1 cellular context compared by ENCODE assay signal in genomic region chr16:57244767-57245471, GRCh38.
A peak's percentile ranks its signal among the peaks of the same experiment; 100 is the strongest.
TF ChIP-seq lines count a peak whose summit lies in the region.

Gene ARL2BP (plus strand): TSS chr16:57245259. CDS start chr16:57245368, 109 bp downstream.

TF ChIP-seq in HepG2, 621 proteins besides CTCF, POLR2A, EP300 and RAD21 (continued from another document and continues in another):
- TF ChIP-seq, protein P1, sequence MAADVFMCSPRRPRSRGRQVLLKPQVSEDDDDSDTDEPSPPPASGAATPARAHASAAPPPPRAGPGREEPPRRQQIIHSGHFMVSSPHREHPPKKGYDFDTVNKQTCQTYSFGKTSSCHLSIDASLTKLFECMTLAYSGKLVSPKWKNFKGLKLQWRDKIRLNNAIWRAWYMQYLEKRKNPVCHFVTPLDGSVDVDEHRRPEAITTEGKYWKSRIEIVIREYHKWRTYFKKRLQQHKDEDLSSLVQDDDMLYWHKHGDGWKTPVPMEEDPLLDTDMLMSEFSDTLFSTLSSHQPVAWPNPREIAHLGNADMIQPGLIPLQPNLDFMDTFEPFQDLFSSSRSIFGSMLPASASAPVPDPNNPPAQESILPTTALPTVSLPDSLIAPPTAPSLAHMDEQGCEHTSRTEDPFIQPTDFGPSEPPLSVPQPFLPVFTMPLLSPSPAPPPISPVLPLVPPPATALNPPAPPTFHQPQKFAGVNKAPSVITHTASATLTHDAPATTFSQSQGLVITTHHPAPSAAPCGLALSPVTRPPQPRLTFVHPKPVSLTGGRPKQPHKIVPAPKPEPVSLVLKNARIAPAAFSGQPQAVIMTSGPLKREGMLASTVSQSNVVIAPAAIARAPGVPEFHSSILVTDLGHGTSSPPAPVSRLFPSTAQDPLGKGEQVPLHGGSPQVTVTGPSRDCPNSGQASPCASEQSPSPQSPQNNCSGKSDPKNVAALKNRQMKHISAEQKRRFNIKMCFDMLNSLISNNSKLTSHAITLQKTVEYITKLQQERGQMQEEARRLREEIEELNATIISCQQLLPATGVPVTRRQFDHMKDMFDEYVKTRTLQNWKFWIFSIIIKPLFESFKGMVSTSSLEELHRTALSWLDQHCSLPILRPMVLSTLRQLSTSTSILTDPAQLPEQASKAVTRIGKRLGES (CRISPR knock-in tag; IDR thresholded peaks at IDR 0.05; ENCODE audit: borderline replicate concordance): peak; percentile 78; the same call in 1 of the 2 replicates
- TF ChIP-seq TBX2 (CRISPR knock-in tag; IDR thresholded peaks at IDR 0.05; ENCODE audit: borderline replicate concordance) (peak; percentile 95), ZNF329 (CRISPR knock-in tag; IDR thresholded peaks at IDR 0.05; ENCODE audit: low read depth) (0 out of 2 replicates have a peak, but pooled peaks have one; percentile 69), CREM (IDR thresholded peaks at IDR 0.05) (no peak), CREM (CRISPR knock-in tag; IDR thresholded peaks at IDR 0.05) (no peak), HNRNPLL (IDR thresholded peaks at IDR 0.05; ENCODE audit: low read depth, low read length, poor library complexity, severe bottlenecking) (peak; percentile 98), KDM1A (CRISPR knock-in tag; IDR thresholded peaks at IDR 0.05) (peak; percentile 67), ZNF513 (CRISPR knock-in tag; conservative IDR thresholded peaks at IDR 0.05) (0 out of 2 replicates have a peak, but pooled peaks have one; percentile 63), MTA3 (CRISPR knock-in tag; IDR thresholded peaks at IDR 0.05) (no peak), ZNF772 (CRISPR knock-in tag; IDR thresholded peaks at IDR 0.05) (peak; percentile 97), SNRNP70 (IDR thresholded peaks at IDR 0.05; ENCODE audit: low read depth, low read length) (no peak), ZFY (CRISPR knock-in tag; IDR thresholded peaks at IDR 0.05) (peak; percentile 100), ZNF451 (CRISPR knock-in tag; IDR thresholded peaks at IDR 0.05) (no peak), ZNF670 (CRISPR knock-in tag; IDR thresholded peaks at IDR 0.05; ENCODE audit: borderline replicate concordance) (peak; percentile 22; the same call in 1 of the 2 replicates), ZNF704 (CRISPR knock-in tag; IDR thresholded peaks at IDR 0.05; ENCODE audit: borderline replicate concordance) (peak; percentile 98), DNMT3B (CRISPR knock-in tag; conservative IDR thresholded peaks at IDR 0.05) (peak; percentile 16; the same call in 1 of the 2 replicates), E2F2 (CRISPR knock-in tag; IDR thresholded peaks at IDR 0.05; ENCODE audit: borderline replicate concordance) (peak; percentile 65; the same call in 1 of the 2 replicates), ZNF644 (CRISPR knock-in tag; IDR thresholded peaks at IDR 0.05; ENCODE audit: low read depth) (no peak), RARG (CRISPR knock-in tag; IDR thresholded peaks at IDR 0.05; ENCODE audit: low read depth) (no peak), RXRB (CRISPR knock-in tag; IDR thresholded peaks at IDR 0.05; ENCODE audit: borderline replicate concordance) (peak; percentile 65), JUNB (CRISPR knock-in tag; IDR thresholded peaks at IDR 0.05; ENCODE audit: borderline replicate concordance) (no peak), PHF5A (CRISPR knock-in tag; IDR thresholded peaks at IDR 0.05; ENCODE audit: low read depth, unreplicated experiment) (no peak), NR1H2 (CRISPR knock-in tag; IDR thresholded peaks at IDR 0.05; ENCODE audit: borderline replicate concordance, low read depth) (peak; percentile 90; the same call in 1 of the 2 replicates), KLF9 (CRISPR knock-in tag; IDR thresholded peaks at IDR 0.05; ENCODE audit: low read depth) (no peak), UBTF (CRISPR knock-in tag; IDR thresholded peaks at IDR 0.05) (peak; percentile 95), ETV5 (CRISPR knock-in tag; IDR thresholded peaks at IDR 0.05; ENCODE audit: borderline replicate concordance) (peak; percentile 62), NBN (conservative IDR thresholded peaks at IDR 0.05) (no peak), TFAP4 (IDR thresholded peaks at IDR 0.05; ENCODE audit: borderline replicate concordance, low read depth) (peak; percentile 9; the same call in 1 of the 2 replicates), DZIP1 (CRISPR knock-in tag; IDR thresholded peaks at IDR 0.05) (no peak; the same call in 1 of the 2 replicates)
- TF ChIP-seq, protein P2, sequence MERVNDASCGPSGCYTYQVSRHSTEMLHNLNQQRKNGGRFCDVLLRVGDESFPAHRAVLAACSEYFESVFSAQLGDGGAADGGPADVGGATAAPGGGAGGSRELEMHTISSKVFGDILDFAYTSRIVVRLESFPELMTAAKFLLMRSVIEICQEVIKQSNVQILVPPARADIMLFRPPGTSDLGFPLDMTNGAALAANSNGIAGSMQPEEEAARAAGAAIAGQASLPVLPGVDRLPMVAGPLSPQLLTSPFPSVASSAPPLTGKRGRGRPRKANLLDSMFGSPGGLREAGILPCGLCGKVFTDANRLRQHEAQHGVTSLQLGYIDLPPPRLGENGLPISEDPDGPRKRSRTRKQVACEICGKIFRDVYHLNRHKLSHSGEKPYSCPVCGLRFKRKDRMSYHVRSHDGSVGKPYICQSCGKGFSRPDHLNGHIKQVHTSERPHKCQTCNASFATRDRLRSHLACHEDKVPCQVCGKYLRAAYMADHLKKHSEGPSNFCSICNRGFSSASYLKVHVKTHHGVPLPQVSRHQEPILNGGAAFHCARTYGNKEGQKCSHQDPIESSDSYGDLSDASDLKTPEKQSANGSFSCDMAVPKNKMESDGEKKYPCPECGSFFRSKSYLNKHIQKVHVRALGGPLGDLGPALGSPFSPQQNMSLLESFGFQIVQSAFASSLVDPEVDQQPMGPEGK (CRISPR knock-in tag; IDR thresholded peaks at IDR 0.05): no peak
- TF ChIP-seq, protein P3, sequence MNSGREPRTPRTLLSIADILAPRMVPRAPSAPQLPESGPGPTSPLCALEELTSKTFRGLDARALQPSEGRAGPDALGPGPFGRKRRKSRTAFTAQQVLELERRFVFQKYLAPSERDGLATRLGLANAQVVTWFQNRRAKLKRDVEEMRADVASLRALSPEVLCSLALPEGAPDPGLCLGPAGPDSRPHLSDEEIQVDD (CRISPR knock-in tag; IDR thresholded peaks at IDR 0.05; ENCODE audit: borderline replicate concordance): peak; percentile 82; the same call in 1 of the 2 replicates
- TF ChIP-seq, protein P4, sequence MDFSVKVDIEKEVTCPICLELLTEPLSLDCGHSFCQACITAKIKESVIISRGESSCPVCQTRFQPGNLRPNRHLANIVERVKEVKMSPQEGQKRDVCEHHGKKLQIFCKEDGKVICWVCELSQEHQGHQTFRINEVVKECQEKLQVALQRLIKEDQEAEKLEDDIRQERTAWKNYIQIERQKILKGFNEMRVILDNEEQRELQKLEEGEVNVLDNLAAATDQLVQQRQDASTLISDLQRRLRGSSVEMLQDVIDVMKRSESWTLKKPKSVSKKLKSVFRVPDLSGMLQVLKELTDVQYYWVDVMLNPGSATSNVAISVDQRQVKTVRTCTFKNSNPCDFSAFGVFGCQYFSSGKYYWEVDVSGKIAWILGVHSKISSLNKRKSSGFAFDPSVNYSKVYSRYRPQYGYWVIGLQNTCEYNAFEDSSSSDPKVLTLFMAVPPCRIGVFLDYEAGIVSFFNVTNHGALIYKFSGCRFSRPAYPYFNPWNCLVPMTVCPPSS (IDR thresholded peaks at IDR 0.05): no peak
- TF ChIP-seq, protein P5, sequence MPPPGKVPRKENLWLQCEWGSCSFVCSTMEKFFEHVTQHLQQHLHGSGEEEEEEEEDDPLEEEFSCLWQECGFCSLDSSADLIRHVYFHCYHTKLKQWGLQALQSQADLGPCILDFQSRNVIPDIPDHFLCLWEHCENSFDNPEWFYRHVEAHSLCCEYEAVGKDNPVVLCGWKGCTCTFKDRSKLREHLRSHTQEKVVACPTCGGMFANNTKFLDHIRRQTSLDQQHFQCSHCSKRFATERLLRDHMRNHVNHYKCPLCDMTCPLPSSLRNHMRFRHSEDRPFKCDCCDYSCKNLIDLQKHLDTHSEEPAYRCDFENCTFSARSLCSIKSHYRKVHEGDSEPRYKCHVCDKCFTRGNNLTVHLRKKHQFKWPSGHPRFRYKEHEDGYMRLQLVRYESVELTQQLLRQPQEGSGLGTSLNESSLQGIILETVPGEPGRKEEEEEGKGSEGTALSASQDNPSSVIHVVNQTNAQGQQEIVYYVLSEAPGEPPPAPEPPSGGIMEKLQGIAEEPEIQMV (CRISPR knock-in tag; IDR thresholded peaks at IDR 0.05; ENCODE audit: low read depth): peak; percentile 94
